ENCODE assay signal across 9 cellular contexts in genomic region chr3:149473314-149473990, GRCh38. TPM values are rescaled to one million over a fixed set of nuclear protein-coding genes. Genes with fewer than 3 reads are reported as not detected.
A peak's percentile ranks its signal among the peaks of the same experiment; 100 is the strongest.
DNase-seq lines count a peak whose midpoint lies in the region; ATAC-seq, FAIRE-seq and TF ChIP-seq lines count a peak whose summit lies in the region.
"Had no signal": no experiment of that assay in that cellular context is flagged by ENCODE, and none has a peak within 500 bp of the region (broad histone marks: within the 10 kb centered on the region; RNA-seq: fewer than 3 reads in every experiment).

No MANE protein-coding gene starts in this region.

- H3K36me3 Mint-ChIP-seq in mesothelial cell of epicardium, result no peaks in the 10 kb centered on the region

- peak; percentile 79 for DNase-seq in AG20443 (ENCODE audit: low spot score)
- DNase-seq in M059J (ENCODE audit: low read depth), result peak; percentile 99
- peak; percentile 93 for DNase-seq in bronchial epithelial cell (ENCODE audit: low read depth)
- DNase-seq in mesothelial cell of epicardium (ENCODE audit: low spot score in 2 of 2, unreplicated experiment in 2 of 2), result no peak
- DNase-seq in GM19238 (ENCODE audit: insufficient read length, low spot score), result no peak
- DNase-seq in NCI-H2029 (lab: John Stamatoyannopoulos, UW), result no peak
- no peak for DNase-seq in NCI-H1694 (lab: John Stamatoyannopoulos, UW)
- DNase-seq: activated naive CD8-positive, alpha-beta T cell treated with anti-CD3 and anti-CD28 coated beads, Interleukin-2, amount 50 U/mL, for 24 hours had no signal

- FAIRE-seq in bronchial epithelial cell (lab: Jason Lieb, UNC), result no peak

- no peaks in the 10 kb centered on the region for H3K9me3 Mint-ChIP-seq in mesothelial cell of epicardium
- H3K9me3 Mint-ChIP-seq: activated naive CD8-positive, alpha-beta T cell treated with anti-CD3 and anti-CD28 coated beads, Interleukin-2, amount 50 U/mL, for 24 hours had no signal

- H3K36me3 ChIP-seq in bronchial epithelial cell (ENCODE audit: control insufficient read depth, insufficient read depth, low read length), result no peaks in the 10 kb centered on the region

- no peaks in the 10 kb centered on the region for H3K27me3 Mint-ChIP-seq in mesothelial cell of epicardium (ENCODE audit: low read depth)

- TF ChIP-seq CTCF in bronchial epithelial cell (IDR thresholded peaks at IDR 0.05; ENCODE audit: insufficient read depth, low read length, severe bottlenecking), result no peak
- no peak for TF ChIP-seq CTCF in mesothelial cell of epicardium (IDR thresholded peaks at IDR 0.05; ENCODE audit: unreplicated experiment)

- no peak for ATAC-seq in HG03571 (IDR thresholded peaks at IDR 0.05; ENCODE audit: unreplicated experiment)
- ATAC-seq: activated naive CD8-positive, alpha-beta T cell treated with anti-CD3 and anti-CD28 coated beads, Interleukin-2, amount 50 U/mL, for 24 hours had no signal

- peak overlapping the region; percentile 75 for H3K27ac Mint-ChIP-seq in mesothelial cell of epicardium
- H3K27ac Mint-ChIP-seq: activated naive CD8-positive, alpha-beta T cell treated with anti-CD3 and anti-CD28 coated beads, Interleukin-2, amount 50 U/mL, for 24 hours had no signal

- peaks cover 47% of the 10 kb centered on the region for H3K4me1 Mint-ChIP-seq in mesothelial cell of epicardium
- H3K4me1 Mint-ChIP-seq: activated naive CD8-positive, alpha-beta T cell treated with anti-CD3 and anti-CD28 coated beads, Interleukin-2, amount 50 U/mL, for 24 hours had no signal

- H3K4me3 ChIP-seq in bronchial epithelial cell (ENCODE audit: low read depth, low read length), result no peak overlapping the region

- H3K4me3 Mint-ChIP-seq in mesothelial cell of epicardium, result no peak overlapping the region
- H3K4me3 Mint-ChIP-seq: activated naive CD8-positive, alpha-beta T cell treated with anti-CD3 and anti-CD28 coated beads, Interleukin-2, amount 50 U/mL, for 24 hours had no signal

- no peaks in the 10 kb centered on the region for H3K27me3 ChIP-seq in bronchial epithelial cell (ENCODE audit: control insufficient read depth, insufficient read depth, low read length)

RNA-seq across cellular contexts. Expression of gene TM4SF4, which starts 1.0 kb away (rescaled TPM):
- total RNA-seq in M059J (2014; rRNA removed; shearing (Covaris generic)), result 21.7 TPM in 1 of 2 replicates, not detected in the other
- total RNA-seq in bronchial epithelial cell, result not detected in 2 replicates
- 0.34 to 1.8 TPM (median 1.4 TPM) in 3 replicates for total RNA-seq in mesothelial cell of epicardium

Comparison
In these comparisons a context has a peak if more than half of its experiments do, and no peak if none do; other contexts are left out.
1. DNase-seq: peak in AG20443 (single experiment), M059J (single experiment) and bronchial epithelial cell (single experiment); none in mesothelial cell of epicardium (0 of 2), GM19238 (single experiment), NCI-H2029 (single experiment) and NCI-H1694 (single experiment).